Comparison of ENCODE assay signal across 28 cellular contexts in genomic region chr7:146878901-146879300, GRCh38.
"Had no signal": no experiment of that assay in that cellular context is flagged by ENCODE, and none has a peak within 500 bp of the region (broad histone marks: within the 10 kb centered on the region; RNA-seq: fewer than 3 reads in every experiment).

No MANE protein-coding gene starts in this region.

- H3K36me3 ChIP-seq: ascending aorta, breast epithelium, cardiac muscle cell, colonic mucosa had no signal

- H3K4me1 ChIP-seq: ascending aorta, breast epithelium, colonic mucosa had no signal

- DNase-seq: activated CD4-positive, alpha-beta memory T cell treated with anti-CD3 and anti-CD28 coated beads for 36 hours; activated CD4-positive, alpha-beta T cell treated with anti-CD3 and anti-CD28 coated beads for 36 hours; activated CD4-positive, alpha-beta T cell treated with anti-CD3 and anti-CD28 coated beads, Interleukin-2, amount 10 ng/mL, durations not matched to agents 24 days and 14 days; activated CD4-positive, CD25-positive, alpha-beta regulatory T cell; activated CD4-positive, CD25-positive, alpha-beta regulatory T cell treated with anti-CD3 and anti-CD28 coated beads, Interleukin-2, amount 50 U/mL, for 72 hours; activated CD8-positive, alpha-beta memory T cell treated with anti-CD3 and anti-CD28 coated beads, Interleukin-2, amount 10 ng/mL, durations not matched to agents 7 days and 5 days; activated CD8-positive, alpha-beta memory T cell treated with anti-CD3 and anti-CD28 coated beads, Interleukin-2, amount 50 U/mL, for 4 hours; activated CD8-positive, alpha-beta T cell treated with anti-CD3 and anti-CD28 coated beads, Interleukin-2, amount 10 ng/mL, durations not matched to agents 7 days and 5 days; activated effector memory CD4-positive, alpha-beta T cell treated with anti-CD3 and anti-CD28 coated beads, Interleukin-2, amount 50 U/mL, for 16 hours; activated naive CD4-positive, alpha-beta T cell treated with anti-CD3 and anti-CD28 coated beads for 36 hours; activated naive CD8-positive, alpha-beta T cell treated with anti-CD3 and anti-CD28 coated beads for 36 hours; activated naive CD8-positive, alpha-beta T cell treated with anti-CD3 and anti-CD28 coated beads, Interleukin-2, amount 50 U/mL, for 24 hours; activated T-cell treated with anti-CD3 and anti-CD28 coated beads, Interleukin-2, amount 50 U/mL, for 1 hour; activated T-cell treated with anti-CD3 and anti-CD28 coated beads, Interleukin-2, amount 50 U/mL, for 48 hours; central memory CD4-positive, alpha-beta T cell; cerebellar nuclear complex; colonic mucosa; dorsolateral prefrontal cortex; effector memory CD4-positive, alpha-beta T cell; endodermal cell; foreskin fibroblast; head of caudate nucleus; T1000 had no signal

- H3K9me3 ChIP-seq: ascending aorta, breast epithelium, colonic mucosa had no signal

- ATAC-seq: activated CD4-positive, alpha-beta T cell treated with anti-CD3 and anti-CD28 coated beads for 36 hours; activated CD8-positive, alpha-beta memory T cell treated with anti-CD3 and anti-CD28 coated beads, Interleukin-2, amount 10 ng/mL, durations not matched to agents 7 days and 5 days; activated CD8-positive, alpha-beta T cell treated with anti-CD3 and anti-CD28 coated beads, Interleukin-2, amount 10 ng/mL, durations not matched to agents 7 days and 5 days; activated naive CD8-positive, alpha-beta T cell treated with anti-CD3 and anti-CD28 coated beads, Interleukin-2, amount 50 U/mL, for 24 hours; esophagus mucosa had no signal

- H3K27ac ChIP-seq: ascending aorta, breast epithelium, cardiac muscle cell, colonic mucosa, dorsolateral prefrontal cortex had no signal

- FAIRE-seq: frontal cortex had no signal

- H3K4me3 ChIP-seq: ascending aorta, breast epithelium, cardiac muscle cell, colonic mucosa, dorsolateral prefrontal cortex had no signal

- H3K27me3 ChIP-seq: ascending aorta, breast epithelium, cardiac muscle cell, colonic mucosa, dorsolateral prefrontal cortex had no signal
